ENCODE assay signal across 15 cellular contexts in genomic region chr18:22964116-22964515, GRCh38. TPM values are rescaled to one million over a fixed set of nuclear protein-coding genes. Genes with fewer than 3 reads are reported as not detected.
DNase-seq lines count a peak whose midpoint lies in the region; ATAC-seq and TF ChIP-seq lines count a peak whose summit lies in the region.
"Had no signal": no experiment of that assay in that cellular context is flagged by ENCODE, and none has a peak within 500 bp of the region (broad histone marks: within the 10 kb centered on the region; RNA-seq: fewer than 3 reads in every experiment).

No MANE protein-coding gene starts in this region.

- H3F3A ChIP-seq in GM23338 (replicated peaks; ENCODE audit: low read depth), result no peaks in the 10 kb centered on the region

- peaks cover 8% of the 10 kb centered on the region for H3K79me2 ChIP-seq in GM23338 (replicated peaks; ENCODE audit: insufficient read depth)

- ATAC-seq in GM23338 (no peak), HG03097 (IDR thresholded peaks at IDR 0.05; ENCODE audit: low FRiP score, unreplicated experiment) (no peak)
- ATAC-seq in activated naive CD8-positive, alpha-beta T cell treated with anti-CD3 and anti-CD28 coated beads, Interleukin-2, amount 50 U/mL, for 24 hours, result no peak

- H3K4me3 Mint-ChIP-seq in GM23338 (no peak overlapping the region), neural crest cell (no peak overlapping the region)
- H3K4me3 Mint-ChIP-seq in activated naive CD8-positive, alpha-beta T cell treated with anti-CD3 and anti-CD28 coated beads, Interleukin-2, amount 50 U/mL, for 24 hours, result no peak overlapping the region

- TF ChIP-seq CTCF in GM23338 (conservative IDR thresholded peaks at IDR 0.05; ENCODE audit: low read depth in 2 of 2), result no peak
- no peak for TF ChIP-seq CTCF in neural crest cell (conservative IDR thresholded peaks at IDR 0.05)

- H3K27ac ChIP-seq in GM23338 (ENCODE audit: low read depth), result no peak overlapping the region
- H3K27ac ChIP-seq: RWPE1 had no signal

- H3K36me3 ChIP-seq in GM23338 (ENCODE audit: insufficient read depth), result no peaks in the 10 kb centered on the region

- no peaks in the 10 kb centered on the region for H3K27me3 ChIP-seq in GM23338 (ENCODE audit: insufficient read depth)

- no peaks in the 10 kb centered on the region for H4K20me1 ChIP-seq in GM23338 (replicated peaks; ENCODE audit: insufficient read depth)

- peaks cover 25% of the 10 kb centered on the region for H3K36me3 Mint-ChIP-seq in GM23338 (ENCODE audit: low read depth)
- peaks cover 49% of the 10 kb centered on the region for H3K36me3 Mint-ChIP-seq in activated naive CD8-positive, alpha-beta T cell treated with anti-CD3 and anti-CD28 coated beads, Interleukin-2, amount 50 U/mL, for 24 hours (ENCODE audit: low read depth)
- peaks cover 6% of the 10 kb centered on the region for H3K36me3 Mint-ChIP-seq in neural crest cell (ENCODE audit: low read depth)

- H3K27me3 Mint-ChIP-seq in GM23338 (ENCODE audit: insufficient read depth, low read depth, poor library complexity), result no peaks in the 10 kb centered on the region
- H3K27me3 Mint-ChIP-seq in activated naive CD8-positive, alpha-beta T cell treated with anti-CD3 and anti-CD28 coated beads, Interleukin-2, amount 50 U/mL, for 24 hours, result no peaks in the 10 kb centered on the region
- no peaks in the 10 kb centered on the region for H3K27me3 Mint-ChIP-seq in neural crest cell (ENCODE audit: low read depth)

- H3K9me3 Mint-ChIP-seq in GM23338 (no peaks in the 10 kb centered on the region), neural crest cell (no peaks in the 10 kb centered on the region)
- H3K9me3 Mint-ChIP-seq in activated naive CD8-positive, alpha-beta T cell treated with anti-CD3 and anti-CD28 coated beads, Interleukin-2, amount 50 U/mL, for 24 hours, result no peaks in the 10 kb centered on the region

- no peaks in the 10 kb centered on the region for H3K4me1 Mint-ChIP-seq in GM23338
- H3K4me1 Mint-ChIP-seq in activated naive CD8-positive, alpha-beta T cell treated with anti-CD3 and anti-CD28 coated beads, Interleukin-2, amount 50 U/mL, for 24 hours, result peaks cover 7% of the 10 kb centered on the region
- H3K4me1 Mint-ChIP-seq in neural crest cell, result peaks cover 5% of the 10 kb centered on the region

- no peak overlapping the region for H3K4me2 ChIP-seq in GM23338

- no peaks in the 10 kb centered on the region for H3K4me1 ChIP-seq in GM23338 (ENCODE audit: insufficient read depth)

- 0 out of 2 replicates have a peak overlapping the region, but pooled peaks have one; percentile 46 for H3K27ac Mint-ChIP-seq in GM23338
- H3K27ac Mint-ChIP-seq in activated naive CD8-positive, alpha-beta T cell treated with anti-CD3 and anti-CD28 coated beads, Interleukin-2, amount 50 U/mL, for 24 hours, result peak overlapping the region; percentile 39
- H3K27ac Mint-ChIP-seq in neural crest cell (ENCODE audit: unreplicated experiment), result peak overlapping the region; percentile 35

- H3K4me3 ChIP-seq in GM23338, result no peak overlapping the region

- DNase-seq in EH (ENCODE audit: low read depth) (peak; percentile 30), GM23338 (ENCODE audit: low spot score) (no peak), neural crest cell (ENCODE audit: low read depth, low spot score) (no peak), HCEC 1CT (no peak), SK-N-DZ (ENCODE audit: low spot score) (no peak)
- DNase-seq in activated naive CD8-positive, alpha-beta T cell treated with anti-CD3 and anti-CD28 coated beads, Interleukin-2, amount 50 U/mL, for 24 hours, result no peak
- DNase-seq: COR-L47, H7, KBM-7, NCI-H1417 treated with DMSO at 0.1 percent for 48 hours, NCI-H1930, NCI-H446 treated with DMSO at 0.1 percent for 48 hours, NCI-H748 treated with DMSO at 0.1 percent for 48 hours had no signal

- no peaks in the 10 kb centered on the region for H3K9me2 ChIP-seq in GM23338 (ENCODE audit: insufficient read depth)

- no peak overlapping the region for H2AFZ ChIP-seq in GM23338

TF ChIP-seq in GM23338, 12 proteins besides CTCF, POLR2A, EP300 and RAD21:
- no peak for TF ChIP-seq POLR2AphosphoS5 (IDR thresholded peaks at IDR 0.05; ENCODE audit: low read depth)
- no peak for TF ChIP-seq ZNF331 (CRISPR knock-in tag; IDR thresholded peaks at IDR 0.05; ENCODE audit: low read depth)
- no peak for TF ChIP-seq EZH2phosphoT487 (IDR thresholded peaks at IDR 0.05; ENCODE audit: unreplicated experiment)
- no peak for TF ChIP-seq NANOG (IDR thresholded peaks at IDR 0.05; ENCODE audit: borderline replicate concordance)
- no peak for TF ChIP-seq REST (IDR thresholded peaks at IDR 0.05; ENCODE audit: unreplicated experiment)
- TF ChIP-seq EZH2 (IDR thresholded peaks at IDR 0.05; ENCODE audit: low read depth, unreplicated experiment), result no peak
- TF ChIP-seq JUNB (IDR thresholded peaks at IDR 0.05; ENCODE audit: unreplicated experiment), result no peak

RNA-seq across cellular contexts. Expression of gene RBBP8, which starts 31.0 kb away (rescaled TPM):
- 49.2 and 53.3 TPM in 2 replicates for total RNA-seq in GM23338 (2014; rRNA removed; shearing (Covaris generic))
- 48.9 and 55.6 TPM in 2 replicates for polyA plus RNA-seq in GM23338 (2016; fragmentation: Nextera tagmentation; extraction: Ambion mirVana)
- total RNA-seq in neural crest cell, result 47.4 and 53.7 TPM in 2 replicates
- 44.9 and 66.1 TPM in 2 replicates for polyA plus RNA-seq in SK-N-DZ (2014; cell fraction: cytosol; rRNA removed)
- 32.8 and 49.0 TPM in 2 replicates for polyA plus RNA-seq in SK-N-DZ (2014; cell fraction: nucleus; rRNA removed)
